1 cellular context compared by ENCODE assay signal in the genomic region with DNA sequence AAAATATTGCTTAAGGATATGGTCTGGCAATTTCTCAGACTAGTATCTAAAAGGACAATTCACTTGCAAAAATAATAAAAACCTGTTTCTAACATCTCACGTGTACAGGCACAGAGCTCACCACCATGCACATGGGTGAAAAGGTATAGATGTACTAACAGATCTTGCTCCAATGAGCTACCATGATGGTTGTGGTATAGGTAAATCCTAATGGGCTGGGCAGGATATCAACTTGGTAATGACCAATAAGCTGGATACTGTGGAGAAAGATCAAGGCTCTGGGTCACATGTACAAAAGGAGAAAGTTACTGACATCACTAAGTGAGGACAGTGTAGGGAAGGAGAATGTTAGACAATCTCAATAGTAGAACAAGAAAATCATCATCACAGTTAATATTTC.
TF ChIP-seq lines count a peak whose summit lies in the region.

No MANE protein-coding gene starts in this region.

TF ChIP-seq in HepG2, 621 proteins besides CTCF, POLR2A, EP300 and RAD21 (continued from another document):
- TF ChIP-seq, protein P1, sequence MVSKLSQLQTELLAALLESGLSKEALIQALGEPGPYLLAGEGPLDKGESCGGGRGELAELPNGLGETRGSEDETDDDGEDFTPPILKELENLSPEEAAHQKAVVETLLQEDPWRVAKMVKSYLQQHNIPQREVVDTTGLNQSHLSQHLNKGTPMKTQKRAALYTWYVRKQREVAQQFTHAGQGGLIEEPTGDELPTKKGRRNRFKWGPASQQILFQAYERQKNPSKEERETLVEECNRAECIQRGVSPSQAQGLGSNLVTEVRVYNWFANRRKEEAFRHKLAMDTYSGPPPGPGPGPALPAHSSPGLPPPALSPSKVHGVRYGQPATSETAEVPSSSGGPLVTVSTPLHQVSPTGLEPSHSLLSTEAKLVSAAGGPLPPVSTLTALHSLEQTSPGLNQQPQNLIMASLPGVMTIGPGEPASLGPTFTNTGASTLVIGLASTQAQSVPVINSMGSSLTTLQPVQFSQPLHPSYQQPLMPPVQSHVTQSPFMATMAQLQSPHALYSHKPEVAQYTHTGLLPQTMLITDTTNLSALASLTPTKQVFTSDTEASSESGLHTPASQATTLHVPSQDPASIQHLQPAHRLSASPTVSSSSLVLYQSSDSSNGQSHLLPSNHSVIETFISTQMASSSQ (IDR thresholded peaks at IDR 0.05; ENCODE audit: low read depth): no peak
- TF ChIP-seq, protein P1 (CRISPR knock-in tag; IDR thresholded peaks at IDR 0.05; ENCODE audit: borderline replicate concordance): 0 out of 2 replicates have a peak, but pooled peaks have one; percentile 10
- TF ChIP-seq ZNF143 (CRISPR knock-in tag; IDR thresholded peaks at IDR 0.05) (no peak), ZNF839 (CRISPR knock-in tag; IDR thresholded peaks at IDR 0.05; ENCODE audit: borderline replicate concordance) (no peak)
TF ChIP-seq in HepG2: peak in this region for 1.
